15 cellular contexts compared by ENCODE assay signal in genomic region chr15:50431204-50431603, GRCh38.
"Had no signal": no experiment of that assay in that cellular context is flagged by ENCODE, and none has a peak within 500 bp of the region (broad histone marks: within the 10 kb centered on the region; RNA-seq: fewer than 3 reads in every experiment).

No MANE protein-coding gene starts in this region.

- DNase-seq: activated B cell treated with CpG ODN at 0.5 μM for 24 hours; activated CD4-positive, alpha-beta T cell treated with anti-CD3 and anti-CD28 coated beads for 48 hours; activated CD8-positive, alpha-beta memory T cell treated with anti-CD3 and anti-CD28 coated beads, Interleukin-2, amount 50 U/mL, for 48 hours; activated CD8-positive, alpha-beta T cell treated with anti-CD3 and anti-CD28 coated beads, Interleukin-2, amount 10 ng/mL, durations not matched to agents 7 days and 5 days; activated gamma-delta T cell; activated T-cell treated with anti-CD3 and anti-CD28 coated beads, Interleukin-2, amount 50 U/mL, for 72 hours; amniotic stem cell; caudate nucleus; effector memory CD4-positive, alpha-beta T cell; left colon; small intestine; stimulated activated CD4-positive, alpha-beta T cell treated with anti-CD3 and anti-CD28 coated beads, Interleukin-4, amount 100 ng/mL, for 24 hours; stimulated activated naive CD4-positive, alpha-beta T cell treated with Interleukin-2 at 50 U/mL for 16 hours had no signal

- ATAC-seq: activated CD8-positive, alpha-beta T cell treated with anti-CD3 and anti-CD28 coated beads, Interleukin-2, amount 10 ng/mL, durations not matched to agents 7 days and 5 days; activated naive CD4-positive, alpha-beta T cell treated with anti-CD3 and anti-CD28 coated beads, Interleukin-2, amount 50 U/mL, for 72 hours; activated T-cell treated with anti-CD3 and anti-CD28 coated beads, Interleukin-2, amount 50 U/mL, for 72 hours; left colon had no signal

- H3K4me3 ChIP-seq: lung had no signal
